In genomic region chr7:70360557-70360956, GRCh38 we compare ENCODE assay signal across 24 cellular contexts.
"Had no signal": no experiment of that assay in that cellular context is flagged by ENCODE, and none has a peak within 500 bp of the region (broad histone marks: within the 10 kb centered on the region; RNA-seq: fewer than 3 reads in every experiment).

No MANE protein-coding gene starts in this region.

- ATAC-seq: activated T-cell treated with anti-CD3 and anti-CD28 coated beads, Interleukin-2, amount 50 U/mL, for 4 hours; K562; T-helper 17 cell had no signal

- H3K36me3 ChIP-seq: Peyer's patch had no signal

- H3K9me3 ChIP-seq: Peyer's patch had no signal

- H3K4me3 ChIP-seq: K562, Peyer's patch had no signal

- H3K27ac ChIP-seq: Peyer's patch, RWPE1 had no signal

- H3K27me3 ChIP-seq: Peyer's patch had no signal

- DNase-seq: activated B cell treated with CpG ODN at 0.5 μM for 24 hours; activated CD4-positive, alpha-beta memory T cell treated with anti-CD3 and anti-CD28 coated beads for 36 hours; activated CD4-positive, alpha-beta T cell treated with anti-CD3 and anti-CD28 coated beads for 1 hour; activated CD4-positive, alpha-beta T cell treated with anti-CD3 and anti-CD28 coated beads, Interleukin-2, amount 10 ng/mL, durations not matched to agents 24 days and 14 days; activated CD8-positive, alpha-beta memory T cell treated with anti-CD3 and anti-CD28 coated beads for 24 hours; activated effector memory CD4-positive, alpha-beta T cell treated with anti-CD3 and anti-CD28 coated beads, Interleukin-2, amount 50 U/mL, for 16 hours; activated naive CD4-positive, alpha-beta T cell treated with anti-CD3 and anti-CD28 coated beads for 36 hours; activated naive CD8-positive, alpha-beta T cell treated with anti-CD3 and anti-CD28 coated beads for 36 hours; activated T-cell treated with anti-CD3 and anti-CD28 coated beads, Interleukin-2, amount 50 U/mL, for 4 hours; Karpas-422; MM.1S; NCI-H1105; NCI-H1436; NCI-H187; NCI-H2081; NCI-H510A treated with DMSO at 0.1 percent for 48 hours; NCI-H69; Peyer's patch; SIG-M5; T-helper 17 cell; T-helper 9 cell had no signal

- FAIRE-seq: K562, TTC549 had no signal
